Comparison of ENCODE assay signal across 1 cellular context in the genomic region with DNA sequence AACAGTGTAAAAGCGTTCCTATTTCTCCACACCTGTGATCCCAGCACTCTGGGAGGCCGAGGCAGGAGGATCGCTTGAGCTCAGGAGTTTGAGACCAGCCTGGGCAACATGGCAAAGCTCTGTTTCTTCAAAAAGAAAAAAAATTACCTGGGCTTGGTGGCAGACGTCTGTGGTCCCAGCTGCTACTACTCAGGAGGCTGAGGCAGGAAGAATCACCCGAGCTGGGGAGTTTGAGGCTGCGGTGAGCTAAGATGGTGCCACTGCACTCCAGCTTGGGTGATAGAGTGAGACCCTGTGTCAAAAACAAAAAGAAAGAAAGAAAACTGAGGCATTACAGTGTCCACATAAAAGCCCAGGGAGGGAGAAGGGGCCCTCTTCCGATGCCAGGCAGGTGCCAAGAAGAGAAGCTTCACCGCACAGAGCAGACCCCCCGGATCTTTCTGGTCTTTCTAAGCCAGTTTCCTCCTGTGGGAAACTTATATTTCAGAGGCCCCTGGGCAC. TPM values are rescaled to one million over a fixed set of nuclear protein-coding genes. Genes with fewer than 3 reads are reported as not detected.
"Had no signal": no experiment of that assay in that cellular context is flagged by ENCODE, and none has a peak within 500 bp of the region (broad histone marks: within the 10 kb centered on the region; RNA-seq: fewer than 3 reads in every experiment).

Gene ADGRE2, minus strand, starts transcription at position 451 of the 501 bp plus-strand sequence. CDS start 1,804 bp downstream, outside the sequence.

RNA-seq across cellular contexts. Expression of gene ADGRE2, which starts in this region (rescaled TPM):
- total RNA-seq: IMR-90 had no signal
- polyA plus RNA-seq: IMR-90 had no signal
